In genomic region chr13:48303331-48304131, GRCh38 we compare ENCODE assay signal across 1 cellular context.
TF ChIP-seq lines count a peak whose summit lies in the region.

TSS of gene RB1 (plus strand) at chr13:48303751. CDS start at chr13:48303913, 162 bp downstream.

TF ChIP-seq in HepG2, 621 proteins besides CTCF, POLR2A, EP300 and RAD21 (continued from another document):
- no peak for TF ChIP-seq ZNF296 (CRISPR knock-in tag; conservative IDR thresholded peaks at IDR 0.05)
- TF ChIP-seq CHCHD3 (CRISPR knock-in tag; IDR thresholded peaks at IDR 0.05): no peak
- TF ChIP-seq ZNF841 (CRISPR knock-in tag; IDR thresholded peaks at IDR 0.05; ENCODE audit: borderline replicate concordance): no peak
- TF ChIP-seq RARA (CRISPR knock-in tag; IDR thresholded peaks at IDR 0.05): no peak
- TF ChIP-seq EHMT2 (IDR thresholded peaks at IDR 0.05; ENCODE audit: borderline replicate concordance, low read depth, low read length): no peak
- no peak for TF ChIP-seq ZNF121 (CRISPR knock-in tag; IDR thresholded peaks at IDR 0.05)
- TF ChIP-seq SAFB2 (CRISPR knock-in tag; IDR thresholded peaks at IDR 0.05; ENCODE audit: borderline replicate concordance, low read depth): no peak
- TF ChIP-seq ZBTB8A (CRISPR knock-in tag; IDR thresholded peaks at IDR 0.05; ENCODE audit: borderline replicate concordance, low read depth): 0 out of 2 replicates have a peak, but pooled peaks have one; percentile 55
- no peak for TF ChIP-seq SRF (IDR thresholded peaks at IDR 0.05; ENCODE audit: low read depth, low read length)
- TF ChIP-seq, protein P1, sequence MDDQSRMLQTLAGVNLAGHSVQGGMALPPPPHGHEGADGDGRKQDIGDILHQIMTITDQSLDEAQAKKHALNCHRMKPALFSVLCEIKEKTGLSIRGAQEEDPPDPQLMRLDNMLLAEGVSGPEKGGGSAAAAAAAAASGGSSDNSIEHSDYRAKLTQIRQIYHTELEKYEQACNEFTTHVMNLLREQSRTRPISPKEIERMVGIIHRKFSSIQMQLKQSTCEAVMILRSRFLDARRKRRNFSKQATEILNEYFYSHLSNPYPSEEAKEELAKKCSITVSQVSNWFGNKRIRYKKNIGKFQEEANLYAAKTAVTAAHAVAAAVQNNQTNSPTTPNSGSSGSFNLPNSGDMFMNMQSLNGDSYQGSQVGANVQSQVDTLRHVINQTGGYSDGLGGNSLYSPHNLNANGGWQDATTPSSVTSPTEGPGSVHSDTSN (CRISPR knock-in tag; IDR thresholded peaks at IDR 0.05; ENCODE audit: borderline replicate concordance): no peak
- TF ChIP-seq ZNF614 (CRISPR knock-in tag; IDR thresholded peaks at IDR 0.05; ENCODE audit: borderline replicate concordance): no peak
- TF ChIP-seq, protein P2, sequence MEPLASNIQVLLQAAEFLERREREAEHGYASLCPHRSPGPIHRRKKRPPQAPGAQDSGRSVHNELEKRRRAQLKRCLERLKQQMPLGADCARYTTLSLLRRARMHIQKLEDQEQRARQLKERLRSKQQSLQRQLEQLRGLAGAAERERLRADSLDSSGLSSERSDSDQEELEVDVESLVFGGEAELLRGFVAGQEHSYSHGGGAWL (CRISPR knock-in tag; IDR thresholded peaks at IDR 0.05): peak; percentile 50; the same call in 1 of the 2 replicates
- TF ChIP-seq ZNF138 (CRISPR knock-in tag; IDR thresholded peaks at IDR 0.05; ENCODE audit: low read depth): no peak
